In genomic region chr18:37402735-37403099, GRCh38 we compare ENCODE assay signal across 20 cellular contexts.
DNase-seq lines count a peak whose midpoint lies in the region; ATAC-seq, FAIRE-seq and TF ChIP-seq lines count a peak whose summit lies in the region.
"Had no signal": no experiment of that assay in that cellular context is flagged by ENCODE, and none has a peak within 500 bp of the region (broad histone marks: within the 10 kb centered on the region; RNA-seq: fewer than 3 reads in every experiment).

No MANE protein-coding gene starts in this region.

- H3K36me3 ChIP-seq in heart right ventricle (no peaks in the 10 kb centered on the region), H1 (ENCODE audit: control insufficient read depth in 2 of 4, insufficient read depth in 4 of 4, low read length in 3 of 4) (no peaks in the 10 kb centered on the region), upper lobe of right lung (no peaks in the 10 kb centered on the region)
- H3K36me3 ChIP-seq: ascending aorta, SJSA1 had no signal

- H3K4me3 ChIP-seq in heart right ventricle (no peak overlapping the region), H1 (ENCODE audit: extremely low read depth in 1 of 4, insufficient read depth in 2 of 4, low read depth in 3 of 4, low read length in 4 of 4) (no peak overlapping the region), upper lobe of right lung (no peak overlapping the region)
- H3K4me3 ChIP-seq: ascending aorta, SJSA1 had no signal

- H3K23me2 ChIP-seq in H1 (ENCODE audit: low read depth, low read length) = no peaks in the 10 kb centered on the region

- peaks cover 58% of the 10 kb centered on the region for H3K4me1 Mint-ChIP-seq in nephron progenitor cell
- peaks cover 7% of the 10 kb centered on the region for H3K4me1 Mint-ChIP-seq in activated CD8-positive, alpha-beta T cell treated with anti-CD3 and anti-CD28 coated beads, Interleukin-2, amount 10 ng/mL, durations not matched to agents 7 days and 5 days (ENCODE audit: low read depth)
- H3K4me1 Mint-ChIP-seq: activated CD4-positive, alpha-beta T cell treated with anti-CD3 and anti-CD28 coated beads for 36 hours had no signal

- H3K23ac ChIP-seq in H1 (ENCODE audit: insufficient read length) = no peak overlapping the region

- no peak overlapping the region for H2BK120ac ChIP-seq in H1 (replicated peaks; ENCODE audit: low read depth, low read length)

- CTCF ChIA-PET in H1 (lab: Charles Lee; ENCODE audit: partially characterized antibody) = interaction anchor here (0.8 to 2.3 kb wide), 2 partner anchors 28 to 56 kb away, joined by 3 to 8 read pairs; no protein-coding TSS in a partner anchor
- CTCF ChIA-PET in activated CD8-positive, alpha-beta T cell treated with anti-CD3 and anti-CD28 coated beads, Interleukin-2, amount 10 ng/mL, durations not matched to agents 7 days and 5 days (lab: Charles Lee) = no interaction called here

- H3K27ac ChIP-seq in heart right ventricle (peak overlapping the region in 5 of 10 donors; percentile 31 to 63 (median 47)), H1 (ENCODE audit: low read depth, low read length) (no peak overlapping the region), upper lobe of right lung (peak overlapping the region; percentile 30)
- H3K27ac ChIP-seq: ascending aorta, SJSA1 had no signal

- H2BK12ac ChIP-seq in H1 (ENCODE audit: low read depth, low read length) = no peak overlapping the region; the same call in 1 of the 2 replicates

- TF ChIP-seq POLR2A in H1 (IDR thresholded peaks at IDR 0.05; ENCODE audit: control extremely low read depth in 1 of 2, low read depth in 2 of 2, low read length in 2 of 2) (no peak), H54 (IDR thresholded peaks at IDR 0.05; ENCODE audit: low read depth, low read length) (no peak)

- no peak overlapping the region for H3K18ac ChIP-seq in H1 (ENCODE audit: extremely low read depth, low read length)

- H2BK5ac ChIP-seq in H1 (ENCODE audit: low read depth, low read length) = no peak overlapping the region

- WGBS in heart right ventricle, 2 donors = 11 to 32% methylated on average over 1 of the region's 1 CpG
- 40% methylated on average over 1 of the region's 1 CpG; no CpG with 5 or more reads in 1 of the 2 experiments for WGBS in H1 (ENCODE audit: extremely low coverage in 1 of 2, insufficient coverage in 1 of 2, insufficient read length in 1 of 2, insufficient replicate concordance in 2 of 2, low coverage in 1 of 2, low lambda C conversion rate in 2 of 2, missing lambda C conversion rate in 1 of 2), 2 experiments

- peaks cover 0 to 17% (median 6%) of the 10 kb centered on the region in 9 donors for H3K4me1 ChIP-seq in heart right ventricle
- peaks cover 0 to 11% (median 3%) of the 10 kb centered on the region in 4 experiments; a peak in 3 of 7 replicates for H3K4me1 ChIP-seq in H1 (replicated peaks in 1 of 4; ENCODE audit: control insufficient read depth in 3 of 4, insufficient read depth in 4 of 4, low read length in 3 of 4)
- H3K4me1 ChIP-seq in upper lobe of right lung = no peaks in the 10 kb centered on the region
- H3K4me1 ChIP-seq: ascending aorta, SJSA1 had no signal

- no peak for TF ChIP-seq RAD21 in H1 (IDR thresholded peaks at IDR 0.05 in 1 of 2, conservative IDR thresholded peaks at IDR 0.05 in 1 of 2; ENCODE audit: low read depth in 2 of 2, low read length in 2 of 2)

- H3K4me2 ChIP-seq in H1 (ENCODE audit: insufficient read depth in 1 of 2, low read depth in 2 of 2, low read length in 2 of 2) = no peak overlapping the region

- H3K27me3 ChIP-seq in heart right ventricle (no peaks in the 10 kb centered on the region), H1 (replicated peaks in 1 of 4; ENCODE audit: control insufficient read depth in 3 of 4, extremely low read depth in 1 of 4, insufficient read depth in 3 of 4, low read length in 3 of 4) (peaks cover 0 to 2% (median 0%) of the 10 kb centered on the region in 4 experiments; a peak in 2 of 7 replicates), upper lobe of right lung (no peaks in the 10 kb centered on the region)
- H3K27me3 ChIP-seq: ascending aorta had no signal

- no peak overlapping the region for H2AK5ac ChIP-seq in H1 (ENCODE audit: low read depth, low read length)

- H2BK15ac ChIP-seq in H1 (ENCODE audit: low read length) = no peak overlapping the region

- 0 out of 2 replicates have a peak overlapping the region, but pooled peaks have one; percentile 54 for H4K8ac ChIP-seq in H1 (ENCODE audit: extremely low read depth, insufficient read depth, low read length)

- POLR2A ChIA-PET in H1 (lab: Charles Lee; ENCODE audit: partially characterized antibody) = no interaction called here
- POLR2A ChIA-PET in activated CD8-positive, alpha-beta T cell treated with anti-CD3 and anti-CD28 coated beads, Interleukin-2, amount 10 ng/mL, durations not matched to agents 7 days and 5 days (lab: Charles Lee) = no interaction called here

- H3K9me3 ChIP-seq in heart right ventricle (no peaks in the 10 kb centered on the region), H1 (ENCODE audit: insufficient read depth in 2 of 2, low read depth in 1 of 2, low read length in 1 of 2) (no peaks in the 10 kb centered on the region), upper lobe of right lung (no peaks in the 10 kb centered on the region)
- H3K9me3 ChIP-seq: ascending aorta, SJSA1 had no signal

- no peak overlapping the region for H4K91ac ChIP-seq in H1 (replicated peaks; ENCODE audit: insufficient read length, low read length)

- no peak overlapping the region for H3K4ac ChIP-seq in H1 (replicated peaks; ENCODE audit: insufficient read length, low read depth, low read length)

- no peak overlapping the region for H3K56ac ChIP-seq in H1 (replicated peaks; ENCODE audit: insufficient read length, low read depth, low read length)

- peak overlapping the region; percentile 57 for H3K27ac Mint-ChIP-seq in nephron progenitor cell
- H3K27ac Mint-ChIP-seq in activated CD8-positive, alpha-beta T cell treated with anti-CD3 and anti-CD28 coated beads, Interleukin-2, amount 10 ng/mL, durations not matched to agents 7 days and 5 days = no peak overlapping the region
- H3K27ac Mint-ChIP-seq: activated CD4-positive, alpha-beta T cell treated with anti-CD3 and anti-CD28 coated beads for 36 hours; activated T-cell treated with anti-CD3 and anti-CD28 coated beads, Interleukin-2, amount 50 U/mL, for 72 hours; progenitor cell of endocrine pancreas; T-helper 1 cell treated with Interleukin-12 subunit alpha and Interleukin-12 subunit beta and Interleukin-4 antibody, amounts not matched to agents 30 μg/mL and 1 μg/mL, for 36 hours had no signal

- no peak overlapping the region for H4K5ac ChIP-seq in H1 (ENCODE audit: insufficient read length, low read depth, low read length)

- H4K20me1 ChIP-seq in H1 (replicated peaks in 1 of 2; ENCODE audit: control insufficient read depth in 1 of 2, insufficient read depth in 2 of 2, low read length in 2 of 2) = no peaks in the 10 kb centered on the region

- H2AFZ ChIP-seq in H1 (ENCODE audit: low read length) = no peak overlapping the region

- TF ChIP-seq CTCF in heart right ventricle (IDR thresholded peaks at IDR 0.05) (no peak), H1 (IDR thresholded peaks at IDR 0.05; ENCODE audit: control extremely low read depth in 1 of 3, insufficient read depth in 1 of 3, low read depth in 1 of 3, low read length in 3 of 3) (no peak), nephron progenitor cell (IDR thresholded peaks at IDR 0.05) (no peak), upper lobe of right lung (IDR thresholded peaks at IDR 0.05) (no peak)

- H3K79me1 ChIP-seq in H1 (ENCODE audit: low read depth, low read length) = no peaks in the 10 kb centered on the region; the same call in 1 of the 2 replicates

- H3K36me3 Mint-ChIP-seq in nephron progenitor cell (ENCODE audit: low read depth) = no peaks in the 10 kb centered on the region
- H3K36me3 Mint-ChIP-seq in activated CD8-positive, alpha-beta T cell treated with anti-CD3 and anti-CD28 coated beads, Interleukin-2, amount 10 ng/mL, durations not matched to agents 7 days and 5 days (ENCODE audit: low read depth) = no peaks in the 10 kb centered on the region

- TF ChIP-seq EP300 in H1 (IDR thresholded peaks at IDR 0.05; ENCODE audit: borderline replicate concordance in 1 of 2, low read depth in 2 of 2, low read length in 2 of 2) = no peak

- intact Hi-C loops in heart right ventricle (cut with DNase I) (no loop called here), cardiac septum (cut with DNase I) (no loop called here), upper lobe of right lung (cut with DNase I) (no loop called here), head of caudate nucleus (cut with DNase I) (no loop called here)

- H3K4me3 Mint-ChIP-seq in nephron progenitor cell = no peak overlapping the region
- H3K4me3 Mint-ChIP-seq in activated CD8-positive, alpha-beta T cell treated with anti-CD3 and anti-CD28 coated beads, Interleukin-2, amount 10 ng/mL, durations not matched to agents 7 days and 5 days = no peak overlapping the region
- H3K4me3 Mint-ChIP-seq: activated CD4-positive, alpha-beta T cell treated with anti-CD3 and anti-CD28 coated beads for 36 hours; activated T-cell treated with anti-CD3 and anti-CD28 coated beads, Interleukin-2, amount 50 U/mL, for 72 hours; T-helper 1 cell treated with Interleukin-12 subunit alpha and Interleukin-12 subunit beta and Interleukin-4 antibody, amounts not matched to agents 30 μg/mL and 1 μg/mL, for 36 hours had no signal

- no peaks in the 10 kb centered on the region for H3K79me2 ChIP-seq in H1 (ENCODE audit: control insufficient read depth in 1 of 2, insufficient read depth in 2 of 2, low read length in 2 of 2)

- no peak for DNase-seq in heart right ventricle
- no peak for DNase-seq in cardiac septum (ENCODE audit: low spot score)
- no peak for DNase-seq in H1 (ENCODE audit: low read depth in 1 of 2, low spot score in 2 of 2)
- no peak for DNase-seq in nephron progenitor cell
- no peak for DNase-seq in upper lobe of right lung
- no peak for DNase-seq in head of caudate nucleus
- no peak for DNase-seq in activated CD8-positive, alpha-beta T cell treated with anti-CD3 and anti-CD28 coated beads, Interleukin-2, amount 10 ng/mL, durations not matched to agents 7 days and 5 days
- no peak for DNase-seq in H54 (ENCODE audit: insufficient read length, low spot score)
- DNase-seq: activated CD4-positive, alpha-beta T cell treated with anti-CD3 and anti-CD28 coated beads for 36 hours; activated naive CD4-positive, alpha-beta T cell treated with anti-CD3 and anti-CD28 coated beads, Interleukin-2, amount 50 U/mL, for 16 hours; activated T-cell treated with anti-CD3 and anti-CD28 coated beads, Interleukin-2, amount 50 U/mL, for 72 hours; effector CD4-positive, alpha-beta T cell; stimulated activated CD4-positive, alpha-beta T cell treated with anti-CD3 and anti-CD28 coated beads, Interleukin-4, amount 100 ng/mL, for 1 hour; stimulated activated naive CD4-positive, alpha-beta T cell treated with Interleukin-2 at 50 U/mL for 16 hours had no signal

- H3K27me3 Mint-ChIP-seq in nephron progenitor cell (ENCODE audit: low read depth, poor library complexity) = peaks cover 6% of the 10 kb centered on the region
- no peaks in the 10 kb centered on the region for H3K27me3 Mint-ChIP-seq in activated CD8-positive, alpha-beta T cell treated with anti-CD3 and anti-CD28 coated beads, Interleukin-2, amount 10 ng/mL, durations not matched to agents 7 days and 5 days (ENCODE audit: low read depth)
- H3K27me3 Mint-ChIP-seq: activated CD4-positive, alpha-beta T cell treated with anti-CD3 and anti-CD28 coated beads for 36 hours; progenitor cell of endocrine pancreas had no signal

- no peaks in the 10 kb centered on the region for H3K9me3 Mint-ChIP-seq in nephron progenitor cell
- no peaks in the 10 kb centered on the region for H3K9me3 Mint-ChIP-seq in activated CD8-positive, alpha-beta T cell treated with anti-CD3 and anti-CD28 coated beads, Interleukin-2, amount 10 ng/mL, durations not matched to agents 7 days and 5 days (ENCODE audit: insufficient read depth)
- H3K9me3 Mint-ChIP-seq: activated T-cell treated with anti-CD3 and anti-CD28 coated beads, Interleukin-2, amount 50 U/mL, for 72 hours; T-helper 1 cell treated with Interleukin-12 subunit alpha and Interleukin-12 subunit beta and Interleukin-4 antibody, amounts not matched to agents 30 μg/mL and 1 μg/mL, for 36 hours had no signal

- FAIRE-seq in H1 (lab: Jason Lieb, UNC) (no peak), H54 (lab: Jason Lieb, UNC) (no peak)
- FAIRE-seq: A204.1, GM12891 had no signal

- H3K14ac ChIP-seq in H1 (ENCODE audit: insufficient read length) = no peak overlapping the region

- H3K9ac ChIP-seq in H1 (replicated peaks in 1 of 4; ENCODE audit: extremely low read depth in 1 of 4, low read depth in 3 of 4, low read length in 3 of 4) = no peak overlapping the region

- H2BK20ac ChIP-seq in H1 (ENCODE audit: low read length) = no peak overlapping the region; the same call in 1 of the 2 replicates

- ATAC-seq in heart right ventricle (peak in 6 of 8 donors; percentile 8 to 19 (median 12)), upper lobe of right lung (no peak)
- ATAC-seq in activated CD8-positive, alpha-beta T cell treated with anti-CD3 and anti-CD28 coated beads, Interleukin-2, amount 10 ng/mL, durations not matched to agents 7 days and 5 days = no peak
- ATAC-seq: activated CD4-positive, alpha-beta T cell treated with anti-CD3 and anti-CD28 coated beads for 36 hours; activated T-cell treated with anti-CD3 and anti-CD28 coated beads, Interleukin-2, amount 50 U/mL, for 72 hours had no signal

Comparison
In these comparisons a context has a peak if more than half of its experiments do, and no peak if none do; other contexts are left out.
1. ATAC-seq: peak in heart right ventricle (6 of 8); none in upper lobe of right lung (single experiment) and activated CD8-positive, alpha-beta T cell treated with anti-CD3 and anti-CD28 coated beads, Interleukin-2, amount 10 ng/mL, durations not matched to agents 7 days and 5 days (single experiment).